In the genomic region with DNA sequence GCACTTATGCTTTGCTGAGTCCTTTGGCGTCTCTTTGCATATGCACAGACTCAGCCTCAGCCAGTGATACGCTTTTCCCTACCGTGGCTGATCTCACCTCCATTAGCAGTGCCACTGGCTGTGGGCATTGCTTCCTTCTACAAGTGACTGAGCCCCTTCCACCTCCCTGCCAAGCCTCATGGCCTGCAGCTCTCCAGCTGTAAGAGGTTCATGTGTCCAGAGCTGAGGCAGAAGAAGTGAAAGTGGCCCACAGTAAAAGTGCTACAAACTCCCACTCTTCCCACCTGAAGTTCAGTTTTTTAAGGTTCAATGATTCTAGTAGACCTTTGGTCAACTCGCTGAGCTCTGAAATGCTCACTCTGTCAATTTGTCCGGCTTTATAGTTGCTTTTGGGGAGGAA, we compare ENCODE assay signal across 21 cellular contexts.
"Had no signal": no experiment of that assay in that cellular context is flagged by ENCODE, and none has a peak within 500 bp of the region (broad histone marks: within the 10 kb centered on the region; RNA-seq: fewer than 3 reads in every experiment).

No MANE protein-coding gene starts in this region.

- DNase-seq: activated B cell treated with CpG ODN at 0.5 μM for 24 hours; activated CD4-positive, alpha-beta T cell treated with anti-CD3 and anti-CD28 coated beads for 48 hours; activated CD8-positive, alpha-beta T cell treated with anti-CD3 and anti-CD28 coated beads for 36 hours; activated effector memory CD4-positive, alpha-beta T cell treated with Interleukin-2 at 50 U/mL for 16 hours; activated T-cell treated with anti-CD3 and anti-CD28 coated beads, Interleukin-2, amount 50 U/mL, for 4 hours; esophagus squamous epithelium; kidney; left lung; mammary epithelial cell; occipital lobe; right cardiac atrium; stimulated activated CD4-positive, alpha-beta T cell treated with anti-CD3 and anti-CD28 coated beads, Interleukin-15, amount 100 ng/mL, for 24 hours; stimulated activated CD4-positive, alpha-beta T cell treated with anti-CD3 and anti-CD28 coated beads, Interleukin-4, amount 100 ng/mL, for 24 hours; stimulated activated naive CD4-positive, alpha-beta T cell treated with Interleukin-2 at 50 U/mL for 16 hours; T-helper 2 cell; trophoblast cell had no signal

- H3K4me3 Mint-ChIP-seq: activated B cell treated with CpG ODN at 0.5 μM for 24 hours; activated CD8-positive, alpha-beta T cell treated with anti-CD3 and anti-CD28 coated beads for 36 hours; activated naive CD4-positive, alpha-beta T cell treated with anti-CD3 and anti-CD28 coated beads, Interleukin-2, amount 50 U/mL, for 24 hours; activated T-cell treated with anti-CD3 and anti-CD28 coated beads, Interleukin-2, amount 50 U/mL, for 4 hours had no signal

- H3K9me3 ChIP-seq: esophagus squamous epithelium, left lung, prostate gland had no signal

- H3K27me3 ChIP-seq: esophagus squamous epithelium, hepatocyte, left lung had no signal

- H3K4me1 Mint-ChIP-seq: activated B cell treated with CpG ODN at 0.5 μM for 24 hours; activated naive CD4-positive, alpha-beta T cell treated with anti-CD3 and anti-CD28 coated beads, Interleukin-2, amount 50 U/mL, for 24 hours had no signal

- H3K27ac ChIP-seq: coronary artery, esophagus squamous epithelium, hepatocyte, prostate gland, skin epidermis had no signal

- H3K27me3 Mint-ChIP-seq: activated B cell treated with CpG ODN at 0.5 μM for 24 hours; activated CD8-positive, alpha-beta T cell treated with anti-CD3 and anti-CD28 coated beads for 36 hours; activated naive CD4-positive, alpha-beta T cell treated with anti-CD3 and anti-CD28 coated beads, Interleukin-2, amount 50 U/mL, for 24 hours had no signal

- H3K27ac Mint-ChIP-seq: activated B cell treated with CpG ODN at 0.5 μM for 24 hours; activated CD8-positive, alpha-beta T cell treated with anti-CD3 and anti-CD28 coated beads for 36 hours; activated naive CD4-positive, alpha-beta T cell treated with anti-CD3 and anti-CD28 coated beads, Interleukin-2, amount 50 U/mL, for 24 hours had no signal

- H3K9me3 Mint-ChIP-seq: activated B cell treated with CpG ODN at 0.5 μM for 24 hours; activated CD8-positive, alpha-beta T cell treated with anti-CD3 and anti-CD28 coated beads for 36 hours; activated naive CD4-positive, alpha-beta T cell treated with anti-CD3 and anti-CD28 coated beads, Interleukin-2, amount 50 U/mL, for 24 hours; activated T-cell treated with anti-CD3 and anti-CD28 coated beads, Interleukin-2, amount 50 U/mL, for 4 hours had no signal

- ATAC-seq: activated CD8-positive, alpha-beta T cell treated with anti-CD3 and anti-CD28 coated beads for 36 hours; activated T-cell treated with anti-CD3 and anti-CD28 coated beads, Interleukin-2, amount 50 U/mL, for 4 hours; left lung; right cardiac atrium had no signal

- H3K4me1 ChIP-seq: esophagus squamous epithelium, prostate gland had no signal

- H3K4me3 ChIP-seq: coronary artery, esophagus squamous epithelium, hepatocyte, left lung, prostate gland, skin epidermis had no signal
